In the genomic region with DNA sequence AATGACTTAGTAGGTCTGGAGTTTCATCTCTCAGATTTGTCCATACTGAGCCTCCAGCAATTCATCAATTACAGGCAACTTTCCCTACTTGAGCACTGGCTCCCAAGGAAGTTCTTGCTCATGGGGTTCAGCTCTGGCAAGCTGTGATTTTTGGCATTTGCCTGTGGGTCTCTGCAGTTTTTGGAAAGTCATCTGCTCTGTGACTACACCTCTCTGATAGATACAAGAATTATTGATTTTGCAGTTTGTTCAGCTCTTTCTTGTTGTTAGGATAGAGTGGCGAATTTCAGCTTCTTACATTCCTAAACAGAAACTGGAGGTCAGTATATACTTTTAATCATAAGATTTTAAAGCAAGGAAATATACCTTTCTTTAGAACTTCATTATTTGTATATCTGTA, we compare ENCODE assay signal across 17 cellular contexts.
"Had no signal": no experiment of that assay in that cellular context is flagged by ENCODE, and none has a peak within 500 bp of the region (broad histone marks: within the 10 kb centered on the region; RNA-seq: fewer than 3 reads in every experiment).

No MANE protein-coding gene starts in this region.

- H3K27ac ChIP-seq: colonic mucosa, heart left ventricle, ovary, thoracic aorta, transverse colon had no signal

- H3K36me3 ChIP-seq: colonic mucosa, heart left ventricle, ovary, thoracic aorta, transverse colon had no signal

- H3K9me3 ChIP-seq: colonic mucosa, heart left ventricle, mucosa of descending colon, ovary, thoracic aorta, transverse colon had no signal

- H3K4me3 ChIP-seq: colonic mucosa, heart left ventricle, mucosa of descending colon, ovary, thoracic aorta, transverse colon had no signal

- H3K27me3 ChIP-seq: colonic mucosa, heart left ventricle, ovary, transverse colon had no signal

- H3K4me1 ChIP-seq: colonic mucosa, heart left ventricle, transverse colon had no signal

- DNase-seq: colonic mucosa; dermis blood vessel endothelial cell; erythroblast; heart left ventricle; hippocampal formation; islet precursor cell; mammary epithelial cell; mucosa of descending colon; naive thymus-derived CD8-positive, alpha-beta T cell; ovary; right cardiac atrium; stimulated activated CD4-positive, alpha-beta T cell treated with anti-CD3 and anti-CD28 coated beads, Interleukin-4, amount 100 ng/mL, for 1 hour; stimulated activated CD8-positive, alpha-beta memory T cell treated with anti-CD3 and anti-CD28 coated beads, Interleukin-4, amount 100 ng/mL, for 48 hours; transverse colon had no signal

- ATAC-seq: heart left ventricle; left lobe of liver; mucosa of descending colon; naive thymus-derived CD8-positive, alpha-beta T cell; stimulated activated effector memory CD8-positive, alpha-beta T cell treated with anti-CD3 and anti-CD28 coated beads, Interleukin-12 subunit alpha, Interleukin-12 subunit beta, amount 100 ng/mL, for 72 hours had no signal
